Comparison of ENCODE assay signal across 13 cellular contexts in the genomic region with DNA sequence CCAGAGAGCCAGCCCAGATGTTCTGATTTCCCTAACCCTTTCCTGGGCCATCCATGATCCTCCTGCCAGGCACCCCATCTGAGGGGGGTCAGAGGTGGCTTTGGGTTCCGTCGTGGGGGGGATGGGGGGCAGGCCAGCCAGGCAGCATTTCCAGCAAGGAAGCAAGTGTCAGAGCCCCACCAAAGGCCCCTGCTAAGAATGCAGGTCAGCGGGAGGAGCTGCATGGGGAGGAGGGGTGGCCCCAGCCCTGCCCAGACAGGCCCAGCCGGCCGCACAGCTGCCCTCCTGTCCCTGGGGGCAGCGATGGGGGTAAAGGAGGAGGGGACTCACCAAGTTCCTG. TPM values are rescaled to one million over a fixed set of nuclear protein-coding genes. Genes with fewer than 3 reads are reported as not detected.
DNase-seq lines count a peak whose midpoint lies in the region; ATAC-seq and TF ChIP-seq lines count a peak whose summit lies in the region.
"Had no signal": no experiment of that assay in that cellular context is flagged by ENCODE, and none has a peak within 500 bp of the region (broad histone marks: within the 10 kb centered on the region; RNA-seq: fewer than 3 reads in every experiment).

No MANE protein-coding gene starts in this region.

- H3K36me3 ChIP-seq in PC-3 (ENCODE audit: low read depth, low read length) (no peaks in the 10 kb centered on the region; the same call in 1 of the 2 replicates), neural progenitor cell (no peaks in the 10 kb centered on the region)

- BruUV-seq in PC-3 (replicated peaks; lab: Mats Ljungman, UMichigan): no TSS peak

- intact Hi-C loops in PC-3 (cut with micrococcal nuclease): loop anchor here (1.0 kb wide), 2 partner anchors 47 to 175 kb away; no protein-coding TSS in a partner anchor

- H3F3A ChIP-seq in PC-3 (ENCODE audit: low read length, unreplicated experiment) (no peaks in the 10 kb centered on the region), neural progenitor cell (ENCODE audit: low read depth) (no peaks in the 10 kb centered on the region)

- no peak overlapping the region; the same call in 1 of the 2 replicates for H2AFZ ChIP-seq in PC-3 (ENCODE audit: low read length)
- H2AFZ ChIP-seq in neural progenitor cell (replicated peaks): no peak overlapping the region

- no peaks in the 10 kb centered on the region for H3K9me3 ChIP-seq in PC-3 (ENCODE audit: low read length)
- H3K9me3 ChIP-seq in neural progenitor cell (ENCODE audit: low read depth): no peaks in the 10 kb centered on the region

- no peaks in the 10 kb centered on the region for H3K36me3 Mint-ChIP-seq in activated CD8-positive, alpha-beta memory T cell treated with anti-CD3 and anti-CD28 coated beads, Interleukin-2, amount 10 ng/mL, durations not matched to agents 7 days and 5 days
- H3K36me3 Mint-ChIP-seq in type B pancreatic cell (no peaks in the 10 kb centered on the region), neural progenitor cell (no peaks in the 10 kb centered on the region)
- H3K36me3 Mint-ChIP-seq: immature natural killer cell had no signal

- CTCF ChIA-PET in activated CD8-positive, alpha-beta memory T cell treated with anti-CD3 and anti-CD28 coated beads, Interleukin-2, amount 10 ng/mL, durations not matched to agents 7 days and 5 days (lab: Charles Lee): interaction anchor here (0.7 to 14.0 kb wide), 16 partner anchors 8 to 534 kb away, joined by 3 to 365 read pairs (median 7); partner anchors contain the start of genes CDK5RAP3, LRRC46, MRPL10 and OSBPL7
- CTCF ChIA-PET in PC-3 (lab: Charles Lee): interaction anchor here (0.6 to 4.1 kb wide), 9 partner anchors 33 to 1035 kb away, joined by 3 to 65 read pairs (median 4); no protein-coding TSS in a partner anchor

- 0 out of 2 replicates have a peak, but pooled peaks have one; percentile 30 for TF ChIP-seq CTCF in PC-3 (conservative IDR thresholded peaks at IDR 0.05; ENCODE audit: low read depth, low read length)
- TF ChIP-seq CTCF in type B pancreatic cell (conservative IDR thresholded peaks at IDR 0.05): no peak
- no peak for TF ChIP-seq CTCF in neural progenitor cell (IDR thresholded peaks at IDR 0.05)

- POLR2A ChIA-PET in PC-3 (lab: Charles Lee; ENCODE audit: unreplicated experiment): no interaction called here

- H3K4me1 ChIP-seq in PC-3 (ENCODE audit: insufficient read depth, low read length) (peaks cover 21% of the 10 kb centered on the region), neural progenitor cell (peaks cover 15% of the 10 kb centered on the region)

- no peaks in the 10 kb centered on the region for H3K9me2 ChIP-seq in PC-3 (replicated peaks; ENCODE audit: low read length)

- no peak overlapping the region for H3K4me3 ChIP-seq in PC-3 (ENCODE audit: low read length)
- H3K4me3 ChIP-seq in neural progenitor cell: no peak overlapping the region
- H3K4me3 ChIP-seq: skin epidermis had no signal

- peaks cover 33% of the 10 kb centered on the region for H3K4me1 Mint-ChIP-seq in activated CD8-positive, alpha-beta memory T cell treated with anti-CD3 and anti-CD28 coated beads, Interleukin-2, amount 10 ng/mL, durations not matched to agents 7 days and 5 days
- peaks cover 16% of the 10 kb centered on the region for H3K4me1 Mint-ChIP-seq in type B pancreatic cell (ENCODE audit: unreplicated experiment)
- H3K4me1 Mint-ChIP-seq in neural progenitor cell: peaks cover 28% of the 10 kb centered on the region

- no peak for DNase-seq in activated CD8-positive, alpha-beta memory T cell treated with anti-CD3 and anti-CD28 coated beads, Interleukin-2, amount 10 ng/mL, durations not matched to agents 7 days and 5 days
- no peak for DNase-seq in activated CD8-positive, alpha-beta memory T cell treated with anti-CD3 and anti-CD28 coated beads, Interleukin-2, amount 50 U/mL, for 48 hours
- DNase-seq in PC-3 (no peak), epithelial cell of prostate (ENCODE audit: low read depth, low spot score) (no peak), type B pancreatic cell (ENCODE audit: extremely low spot score, unreplicated experiment) (no peak), neural progenitor cell (ENCODE audit: low spot score) (no peak), GM19238 (ENCODE audit: insufficient read length, low spot score) (no peak)

- no peak overlapping the region for H3K4me3 Mint-ChIP-seq in activated CD8-positive, alpha-beta memory T cell treated with anti-CD3 and anti-CD28 coated beads, Interleukin-2, amount 10 ng/mL, durations not matched to agents 7 days and 5 days
- H3K4me3 Mint-ChIP-seq in type B pancreatic cell (peak overlapping the region; percentile 78), neural progenitor cell (no peak overlapping the region)
- H3K4me3 Mint-ChIP-seq: central memory CD8-positive, alpha-beta T cell had no signal

- H4K20me1 ChIP-seq in PC-3 (ENCODE audit: low read length): no peaks in the 10 kb centered on the region
- H4K20me1 ChIP-seq in neural progenitor cell (ENCODE audit: low read depth): no peaks in the 10 kb centered on the region

- H3K9ac ChIP-seq in PC-3 (ENCODE audit: low read length): no peak overlapping the region
- H3K9ac ChIP-seq in neural progenitor cell: no peak overlapping the region

- no peaks in the 10 kb centered on the region for H3K9me3 Mint-ChIP-seq in activated CD8-positive, alpha-beta memory T cell treated with anti-CD3 and anti-CD28 coated beads, Interleukin-2, amount 10 ng/mL, durations not matched to agents 7 days and 5 days (ENCODE audit: low read depth)
- H3K9me3 Mint-ChIP-seq in type B pancreatic cell (no peaks in the 10 kb centered on the region), neural progenitor cell (no peaks in the 10 kb centered on the region)
- H3K9me3 Mint-ChIP-seq: CD8-positive, alpha-beta T cell; central memory CD8-positive, alpha-beta T cell; immature natural killer cell had no signal

- peak overlapping the region; percentile 66 for H3K27ac Mint-ChIP-seq in activated CD8-positive, alpha-beta memory T cell treated with anti-CD3 and anti-CD28 coated beads, Interleukin-2, amount 10 ng/mL, durations not matched to agents 7 days and 5 days
- peak overlapping the region; percentile 81 for H3K27ac Mint-ChIP-seq in type B pancreatic cell
- H3K27ac Mint-ChIP-seq in neural progenitor cell: no peak overlapping the region
- H3K27ac Mint-ChIP-seq: CD8-positive, alpha-beta T cell had no signal

- peaks cover 42% of the 10 kb centered on the region for H3K27me3 Mint-ChIP-seq in activated CD8-positive, alpha-beta memory T cell treated with anti-CD3 and anti-CD28 coated beads, Interleukin-2, amount 10 ng/mL, durations not matched to agents 7 days and 5 days
- H3K27me3 Mint-ChIP-seq in type B pancreatic cell (peaks cover 44% of the 10 kb centered on the region), neural progenitor cell (ENCODE audit: insufficient read depth, low read depth) (peaks cover 38% of the 10 kb centered on the region)

- H3K27me3 ChIP-seq in PC-3 (ENCODE audit: low read length): no peaks in the 10 kb centered on the region
- peaks cover 44% of the 10 kb centered on the region for H3K27me3 ChIP-seq in neural progenitor cell

- no peak overlapping the region for H3K4me2 ChIP-seq in PC-3 (ENCODE audit: low read length)
- H3K4me2 ChIP-seq in neural progenitor cell: no peak overlapping the region

- H3K79me2 ChIP-seq in PC-3 (ENCODE audit: low read length) (peaks cover 18% of the 10 kb centered on the region), neural progenitor cell (ENCODE audit: low read depth) (peaks cover 7% of the 10 kb centered on the region)

- no peak for ATAC-seq in activated CD8-positive, alpha-beta memory T cell treated with anti-CD3 and anti-CD28 coated beads, Interleukin-2, amount 10 ng/mL, durations not matched to agents 7 days and 5 days
- ATAC-seq in PC-3 (no peak), GM18498 (IDR thresholded peaks at IDR 0.05; ENCODE audit: unreplicated experiment) (no peak)

- H3K27ac ChIP-seq in PC-3 (ENCODE audit: low read length) (no peak overlapping the region), epithelial cell of prostate (peak overlapping the region; percentile 2), neural progenitor cell (no peak overlapping the region)

RNA-seq across cellular contexts. Expression of gene SCRN2, which starts 2.3 kb away (rescaled TPM):
- total RNA-seq in activated CD8-positive, alpha-beta memory T cell treated with anti-CD3 and anti-CD28 coated beads, Interleukin-2, amount 10 ng/mL, durations not matched to agents 7 days and 5 days: 10 to 100 TPM; 28.1 to 33.8 TPM
- total RNA-seq in PC-3 (2014; rRNA removed) (44.0 and 47.9 TPM in 2 replicates), type B pancreatic cell (ENCODE audit: low replicate concordance) (34.9 and 45.2 TPM in 2 replicates), neural progenitor cell (ENCODE audit: low replicate concordance) (29.8 and 61.3 TPM in 2 replicates)

RNA-seq across cellular contexts. Expression of gene SP6, which starts 7.6 kb away (rescaled TPM):
- under 1 TPM in 1 of 2 experiments, not detected in 1; 0.12 TPM for total RNA-seq in activated CD8-positive, alpha-beta memory T cell treated with anti-CD3 and anti-CD28 coated beads, Interleukin-2, amount 10 ng/mL, durations not matched to agents 7 days and 5 days
- total RNA-seq in PC-3 (2014; rRNA removed) (3.1 and 3.9 TPM in 2 replicates), type B pancreatic cell (ENCODE audit: low replicate concordance) (19.3 and 75.1 TPM in 2 replicates), neural progenitor cell (ENCODE audit: low replicate concordance) (0.04 and 0.65 TPM in 2 replicates)

RNA-seq across cellular contexts. Expression of gene LRRC46, which starts 11.9 kb away (rescaled TPM):
- total RNA-seq in activated CD8-positive, alpha-beta memory T cell treated with anti-CD3 and anti-CD28 coated beads, Interleukin-2, amount 10 ng/mL, durations not matched to agents 7 days and 5 days: under 1 TPM; 0.14 to 0.44 TPM
- total RNA-seq in PC-3 (2014; rRNA removed): 0.44 and 1.2 TPM in 2 replicates
- 0.64 and 2.8 TPM in 2 replicates for total RNA-seq in type B pancreatic cell (ENCODE audit: low replicate concordance)
- total RNA-seq in neural progenitor cell (ENCODE audit: low replicate concordance): 0.06 and 0.12 TPM in 2 replicates
- total RNA-seq: SK-MEL-5 had no signal

RNA-seq across cellular contexts. Expression of gene MRPL10, which starts 12.0 kb away (rescaled TPM):
- total RNA-seq in activated CD8-positive, alpha-beta memory T cell treated with anti-CD3 and anti-CD28 coated beads, Interleukin-2, amount 10 ng/mL, durations not matched to agents 7 days and 5 days: 10 to 100 TPM; 54.4 to 64.9 TPM
- total RNA-seq in PC-3 (2014; rRNA removed): 54.5 and 74.2 TPM in 2 replicates
- 37.7 and 49.4 TPM in 2 replicates for total RNA-seq in type B pancreatic cell (ENCODE audit: low replicate concordance)
- 48.2 and 63.3 TPM in 2 replicates for total RNA-seq in neural progenitor cell (ENCODE audit: low replicate concordance)

RNA-seq across cellular contexts. Expression of gene OSBPL7, which starts 21.8 kb away (rescaled TPM):
- 10 to 100 TPM; 30.3 to 47.8 TPM for total RNA-seq in activated CD8-positive, alpha-beta memory T cell treated with anti-CD3 and anti-CD28 coated beads, Interleukin-2, amount 10 ng/mL, durations not matched to agents 7 days and 5 days
- total RNA-seq in PC-3 (2014; rRNA removed) (18.4 and 22.1 TPM in 2 replicates), type B pancreatic cell (ENCODE audit: low replicate concordance) (9.1 and 20.3 TPM in 2 replicates), neural progenitor cell (ENCODE audit: low replicate concordance) (5.1 and 10.8 TPM in 2 replicates)
